1 cellular context compared by ENCODE assay signal in genomic region chr1:171753685-171754380, GRCh38.
TF ChIP-seq lines count a peak whose summit lies in the region.

No MANE protein-coding gene starts in this region.

TF ChIP-seq in GM12878, 131 proteins besides CTCF, POLR2A, EP300 and RAD21:
- TF ChIP-seq BCLAF1 (IDR thresholded peaks at IDR 0.05) (no peak), CREM (IDR thresholded peaks at IDR 0.05; ENCODE audit: low read depth) (no peak), BHLHE40 (IDR thresholded peaks at IDR 0.05; ENCODE audit: borderline replicate concordance in 1 of 2, low read depth in 2 of 2, low read length in 1 of 2) (no peak), HDAC2 (IDR thresholded peaks at IDR 0.05) (no peak), ZNF274 (IDR thresholded peaks at IDR 0.05; ENCODE audit: insufficient read depth, insufficient read length) (no peak), EZH2 (IDR thresholded peaks at IDR 0.05; ENCODE audit: borderline replicate concordance, control insufficient read depth, low read depth, low read length) (no peak), MXI1 (IDR thresholded peaks at IDR 0.05; ENCODE audit: low read depth, low read length) (no peak), CUX1 (IDR thresholded peaks at IDR 0.05; ENCODE audit: insufficient replicate concordance, low read depth, low read length) (no peak), ZNF207 (IDR thresholded peaks at IDR 0.05; ENCODE audit: borderline replicate concordance) (no peak), ZBTB4 (CRISPR knock-in tag; IDR thresholded peaks at IDR 0.05) (no peak), NR2C2 (IDR thresholded peaks at IDR 0.05; ENCODE audit: borderline replicate concordance, control insufficient read depth, insufficient read length, low read depth) (no peak)
TF ChIP-seq in GM12878: peak in this region for 0.
